Comparison of ENCODE assay signal across 1 cellular context in genomic region chr3:121598564-121598963, GRCh38.
TF ChIP-seq lines count a peak whose summit lies in the region.

No MANE protein-coding gene starts in this region.

TF ChIP-seq in GM23338, 12 proteins besides CTCF, POLR2A, EP300 and RAD21:
- no peak for TF ChIP-seq REST (IDR thresholded peaks at IDR 0.05; ENCODE audit: unreplicated experiment)
- no peak for TF ChIP-seq CREB1 (CRISPR knock-in tag; IDR thresholded peaks at IDR 0.05; ENCODE audit: low read depth)
- no peak for TF ChIP-seq ETS1 (IDR thresholded peaks at IDR 0.05)
- no peak for TF ChIP-seq NANOG (IDR thresholded peaks at IDR 0.05; ENCODE audit: borderline replicate concordance)
- TF ChIP-seq STAT1 (IDR thresholded peaks at IDR 0.05; ENCODE audit: unreplicated experiment) = no peak
- no peak for TF ChIP-seq ZNF114 (CRISPR knock-in tag; IDR thresholded peaks at IDR 0.05)
- no peak for TF ChIP-seq EZH2 (IDR thresholded peaks at IDR 0.05; ENCODE audit: low read depth, unreplicated experiment)
- no peak for TF ChIP-seq ZNF331 (CRISPR knock-in tag; IDR thresholded peaks at IDR 0.05; ENCODE audit: low read depth)
- TF ChIP-seq EZH2phosphoT487 (IDR thresholded peaks at IDR 0.05; ENCODE audit: unreplicated experiment) = no peak
- TF ChIP-seq JUNB (IDR thresholded peaks at IDR 0.05; ENCODE audit: unreplicated experiment) = no peak
- TF ChIP-seq POLR2AphosphoS5 (IDR thresholded peaks at IDR 0.05; ENCODE audit: low read depth) = no peak
- no peak for TF ChIP-seq ZNF462 (CRISPR knock-in tag; IDR thresholded peaks at IDR 0.05)
TF ChIP-seq in GM23338: peak in this region for 0.
